Comparison of ENCODE assay signal across 8 cellular contexts in genomic region chr4:37825501-37825900, GRCh38. TPM values are rescaled to one million over a fixed set of nuclear protein-coding genes. Genes with fewer than 3 reads are reported as not detected.
A peak's percentile ranks its signal among the peaks of the same experiment; 100 is the strongest.
DNase-seq lines count a peak whose midpoint lies in the region; TF ChIP-seq lines count a peak whose summit lies in the region.
"Not testable (repeated sequence)": the region's sequence is repeated elsewhere in the genome, so short reads cannot be mapped to it uniquely, and the experiment has no call there.

No MANE protein-coding gene starts in this region.

- H3K27me3 ChIP-seq in endocrine pancreas (ENCODE audit: control insufficient read depth, insufficient read depth, low read length) = not testable (repeated sequence)

- H3K27ac ChIP-seq in SK-N-MC = not testable (repeated sequence)

- not testable (repeated sequence) for H3K9me3 ChIP-seq in SK-N-MC (ENCODE audit: low read depth, low read length); endocrine pancreas (ENCODE audit: control insufficient read depth, low read length); iPS-18c (ENCODE audit: control insufficient read depth, insufficient read depth, low read length)

- peak overlapping the region; percentile 93 for H3K27ac Mint-ChIP-seq in activated naive CD8-positive, alpha-beta T cell treated with anti-CD3 and anti-CD28 coated beads for 36 hours
- peak overlapping the region; percentile 51 to 84 (median 80) for H3K27ac Mint-ChIP-seq in nephron
- H3K27ac Mint-ChIP-seq in stimulated activated naive CD8-positive, alpha-beta T cell treated with anti-CD3 and anti-CD28 coated beads, Interleukin-15, Interleukin-2, amounts not matched to agents 100 ng/mL and 50 ng/mL, for 24 hours = peak overlapping the region; percentile 99

- H3K4me3 ChIP-seq in AG10803 (ENCODE audit: low read length) (peak overlapping the region; percentile 82), HFF-Myc (replicated peaks; ENCODE audit: low read depth, low read length) (peak overlapping the region; percentile 91), SK-N-MC (peak overlapping the region; percentile 85), endocrine pancreas (ENCODE audit: control insufficient read depth, insufficient read depth, low read length) (peak overlapping the region; percentile 83), iPS-18c (ENCODE audit: insufficient read depth, low read depth, low read length) (peak overlapping the region; percentile 74)

- H3K4me3 Mint-ChIP-seq in activated naive CD8-positive, alpha-beta T cell treated with anti-CD3 and anti-CD28 coated beads for 36 hours = peak overlapping the region; percentile 94
- H3K4me3 Mint-ChIP-seq in nephron = peak overlapping the region; percentile 86 to 93 (median 91)
- H3K4me3 Mint-ChIP-seq in stimulated activated naive CD8-positive, alpha-beta T cell treated with anti-CD3 and anti-CD28 coated beads, Interleukin-15, Interleukin-2, amounts not matched to agents 100 ng/mL and 50 ng/mL, for 24 hours = peak overlapping the region; percentile 97

- not testable (repeated sequence) for DNase-seq in AG10803 (ENCODE audit: low read depth); HFF-Myc (ENCODE audit: extremely low read depth, low read depth); SK-N-MC (ENCODE audit: low read depth, low spot score); activated naive CD8-positive, alpha-beta T cell treated with anti-CD3 and anti-CD28 coated beads for 36 hours

- peaks cover 13% of the 10 kb centered on the region for H3K36me3 Mint-ChIP-seq in activated naive CD8-positive, alpha-beta T cell treated with anti-CD3 and anti-CD28 coated beads for 36 hours
- not testable (repeated sequence) for H3K36me3 Mint-ChIP-seq in nephron (ENCODE audit: low read depth)
- H3K36me3 Mint-ChIP-seq in stimulated activated naive CD8-positive, alpha-beta T cell treated with anti-CD3 and anti-CD28 coated beads, Interleukin-15, Interleukin-2, amounts not matched to agents 100 ng/mL and 50 ng/mL, for 24 hours (ENCODE audit: low read depth) = peaks cover 33% of the 10 kb centered on the region

- H3K4me1 ChIP-seq in endocrine pancreas (ENCODE audit: control insufficient read depth, insufficient read depth, low read length) = peaks cover 10% of the 10 kb centered on the region

- not testable (repeated sequence) for H3K27me3 Mint-ChIP-seq in activated naive CD8-positive, alpha-beta T cell treated with anti-CD3 and anti-CD28 coated beads for 36 hours; nephron (ENCODE audit: low read depth); stimulated activated naive CD8-positive, alpha-beta T cell treated with anti-CD3 and anti-CD28 coated beads, Interleukin-15, Interleukin-2, amounts not matched to agents 100 ng/mL and 50 ng/mL, for 24 hours

- H3K4me1 Mint-ChIP-seq in activated naive CD8-positive, alpha-beta T cell treated with anti-CD3 and anti-CD28 coated beads for 36 hours = peaks cover 33% of the 10 kb centered on the region
- H3K4me1 Mint-ChIP-seq in nephron = peaks cover 28% of the 10 kb centered on the region
- peaks cover 39% of the 10 kb centered on the region for H3K4me1 Mint-ChIP-seq in stimulated activated naive CD8-positive, alpha-beta T cell treated with anti-CD3 and anti-CD28 coated beads, Interleukin-15, Interleukin-2, amounts not matched to agents 100 ng/mL and 50 ng/mL, for 24 hours (ENCODE audit: low read depth)

- TF ChIP-seq CTCF in AG10803 (conservative IDR thresholded peaks at IDR 0.05; ENCODE audit: low read length); HFF-Myc (IDR thresholded peaks at IDR 0.05; ENCODE audit: low read depth, low read length, missing control alignments): not testable (repeated sequence)
- peak in 1 of 3 experiments; percentile 8 for TF ChIP-seq CTCF in nephron (IDR thresholded peaks at IDR 0.05; ENCODE audit: unreplicated experiment in 3 of 3)

- H3K9ac ChIP-seq in SK-N-MC (ENCODE audit: insufficient read length); endocrine pancreas (ENCODE audit: control insufficient read depth, insufficient read depth, low read length): not testable (repeated sequence)

- H3K9me3 Mint-ChIP-seq in activated naive CD8-positive, alpha-beta T cell treated with anti-CD3 and anti-CD28 coated beads for 36 hours; nephron; stimulated activated naive CD8-positive, alpha-beta T cell treated with anti-CD3 and anti-CD28 coated beads, Interleukin-15, Interleukin-2, amounts not matched to agents 100 ng/mL and 50 ng/mL, for 24 hours: not testable (repeated sequence)

- H3K36me3 ChIP-seq in SK-N-MC (ENCODE audit: insufficient read depth, low read length); endocrine pancreas (ENCODE audit: control insufficient read depth, insufficient read depth, low read length): not testable (repeated sequence)

RNA-seq across cellular contexts. Expression of gene PGM2, which starts 1.0 kb away (rescaled TPM):
- total RNA-seq in activated naive CD8-positive, alpha-beta T cell treated with anti-CD3 and anti-CD28 coated beads for 36 hours = 10 to 100 TPM; 75.7 to 78.7 TPM
